Comparison of ENCODE assay signal across 9 cellular contexts in genomic region chr6:44388876-44389275, GRCh38. TPM values are rescaled to one million over a fixed set of nuclear protein-coding genes. Genes with fewer than 3 reads are reported as not detected.
DNase-seq lines count a peak whose midpoint lies in the region; ATAC-seq and TF ChIP-seq lines count a peak whose summit lies in the region.
"Had no signal": no experiment of that assay in that cellular context is flagged by ENCODE, and none has a peak within 500 bp of the region (broad histone marks: within the 10 kb centered on the region; RNA-seq: fewer than 3 reads in every experiment).

No MANE protein-coding gene starts in this region.

- H3K36me3 ChIP-seq in PC-3 (ENCODE audit: low read depth, low read length) = peaks cover 29% of the 10 kb centered on the region
- H3K36me3 ChIP-seq in psoas muscle (ENCODE audit: insufficient read depth in 1 of 2, low read depth in 1 of 2) = peaks cover 5 to 39% of the 10 kb centered on the region in 2 donors

- TF ChIP-seq POLR2A in lower leg skin (IDR thresholded peaks at IDR 0.05) = no peak

- H3K4me3 ChIP-seq in GM08714 (ENCODE audit: low read length) = peak overlapping the region; percentile 100
- peak overlapping the region; percentile 95 for H3K4me3 ChIP-seq in PC-3 (ENCODE audit: low read length)
- peak overlapping the region; percentile 80 for H3K4me3 ChIP-seq in epithelial cell of proximal tubule (ENCODE audit: low read depth, low read length)
- H3K4me3 ChIP-seq in psoas muscle = peak overlapping the region; percentile 99
- H3K4me3 ChIP-seq in lower leg skin (ENCODE audit: low read depth, poor library complexity, severe bottlenecking) = no peak overlapping the region

- BruUV-seq in PC-3 (replicated peaks; lab: Mats Ljungman, UMichigan) = TSS peak; percentile 65

- H3K27ac ChIP-seq in PC-3 (ENCODE audit: low read length) (no peak overlapping the region), psoas muscle (no peak overlapping the region)

- TF ChIP-seq CTCF in PC-3 (conservative IDR thresholded peaks at IDR 0.05; ENCODE audit: low read depth, low read length) = no peak
- no peak for TF ChIP-seq CTCF in epithelial cell of proximal tubule (conservative IDR thresholded peaks at IDR 0.05; ENCODE audit: low read depth, low read length)
- TF ChIP-seq CTCF in psoas muscle (IDR thresholded peaks at IDR 0.05) = no peak
- no peak for TF ChIP-seq CTCF in GM20000 (IDR thresholded peaks at IDR 0.05; ENCODE audit: extremely low read depth, missing control alignments)
- TF ChIP-seq CTCF in lower leg skin (IDR thresholded peaks at IDR 0.05) = no peak

- WGBS in psoas muscle, 3 donors = 50 to 62% (median 56%) methylated on average over 5 of the region's 5 CpGs
- WGBS in lower leg skin, 2 donors = 48 to 60% methylated on average over 5 of the region's 5 CpGs

- peaks cover 34% of the 10 kb centered on the region for H4K20me1 ChIP-seq in PC-3 (ENCODE audit: low read length)

- no peaks in the 10 kb centered on the region for H3K9me3 ChIP-seq in PC-3 (ENCODE audit: low read length)
- H3K9me3 ChIP-seq in psoas muscle = no peaks in the 10 kb centered on the region

- ATAC-seq in PC-3 (no peak), psoas muscle (no peak), HG03108 (IDR thresholded peaks at IDR 0.05; ENCODE audit: unreplicated experiment) (no peak), HG02973 (IDR thresholded peaks at IDR 0.05; ENCODE audit: unreplicated experiment) (no peak)

- DNase-seq in PC-3 = no peak
- no peak for DNase-seq in epithelial cell of proximal tubule (ENCODE audit: low read depth)
- no peak for DNase-seq in psoas muscle
- DNase-seq in GM20000 (ENCODE audit: low spot score) = no peak
- DNase-seq in lower leg skin (ENCODE audit: low spot score in 2 of 2) = no peak

- H3K27me3 ChIP-seq in PC-3 (ENCODE audit: low read length) = no peaks in the 10 kb centered on the region
- no peaks in the 10 kb centered on the region for H3K27me3 ChIP-seq in psoas muscle (ENCODE audit: insufficient read depth in 3 of 3, low read length in 2 of 3)

- intact Hi-C loops in PC-3 (cut with micrococcal nuclease) = no loop called here
- intact Hi-C loops in psoas muscle (cut with DNase I) = no loop called here
- intact Hi-C loops in lower leg skin (cut with DNase I; ENCODE audit: low total_unique reads) = no loop called here

- H3F3A ChIP-seq in PC-3 (ENCODE audit: low read length, unreplicated experiment) = no peaks in the 10 kb centered on the region

- no peaks in the 10 kb centered on the region for H3K9me2 ChIP-seq in PC-3 (replicated peaks; ENCODE audit: low read length)

- H3K4me1 ChIP-seq in PC-3 (ENCODE audit: insufficient read depth, low read length) (peaks cover 24% of the 10 kb centered on the region), psoas muscle (peaks cover 30% of the 10 kb centered on the region)

- no peak overlapping the region for H2AFZ ChIP-seq in PC-3 (ENCODE audit: low read length)

- POLR2A ChIA-PET in PC-3 (lab: Charles Lee; ENCODE audit: unreplicated experiment) = no interaction called here

- peak overlapping the region; percentile 98 for H3K4me2 ChIP-seq in PC-3 (ENCODE audit: low read length)

- CTCF ChIA-PET in PC-3 (lab: Charles Lee) = no interaction called here

- H3K79me2 ChIP-seq in PC-3 (ENCODE audit: low read length) = peaks cover 49% of the 10 kb centered on the region

- H3K9ac ChIP-seq in PC-3 (ENCODE audit: low read length) = peak overlapping the region; percentile 98

RNA-seq across cellular contexts. Expression of gene CDC5L, which starts 1.4 kb away (rescaled TPM):
- total RNA-seq in PC-3 (2014; rRNA removed) (19.7 and 23.0 TPM in 2 replicates), epithelial cell of proximal tubule (25.4 and 25.9 TPM in 2 replicates), psoas muscle (10 to 100 TPM; 27.4 to 33.3 (median 30.2) TPM), lower leg skin (10 to 100 TPM; 12.3 to 19.2 (median 13.9) TPM)
- polyA plus RNA-seq in psoas muscle = 10 to 100 TPM; 10.9 to 21.0 (median 11.6) TPM

RNA-seq across cellular contexts. Expression of gene SPATS1, which starts 46.4 kb away (rescaled TPM):
- total RNA-seq in PC-3 (2014; rRNA removed) (not detected in 2 replicates), epithelial cell of proximal tubule (not detected in 2 replicates), psoas muscle (not detected), lower leg skin (under 1 TPM in 1 of 4 donors, not detected in 3; 0.23 TPM)
- polyA plus RNA-seq in psoas muscle = not detected
- total RNA-seq: glomerular endothelial cell had no signal
